Comparison of ENCODE assay signal across 20 cellular contexts in the genomic region with DNA sequence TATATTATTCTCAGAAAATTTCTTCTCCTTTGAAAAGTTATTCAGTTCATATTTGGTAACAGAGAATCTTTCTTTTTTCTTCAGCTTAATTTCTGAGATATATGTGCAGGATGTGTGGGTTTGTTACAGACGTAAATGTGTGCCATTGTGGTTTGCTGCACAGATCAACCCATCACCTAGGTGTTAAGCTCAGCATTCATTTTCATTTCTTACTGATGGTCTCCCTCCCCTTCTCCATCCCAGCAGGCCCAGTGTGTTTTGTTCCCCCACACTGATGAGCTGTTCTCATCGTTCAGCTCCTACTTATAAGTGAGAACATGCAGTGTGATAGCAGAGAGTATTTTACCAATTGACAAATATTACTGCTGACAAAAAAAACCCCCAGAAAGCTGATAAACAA.
"Had no signal": no experiment of that assay in that cellular context is flagged by ENCODE, and none has a peak within 500 bp of the region (broad histone marks: within the 10 kb centered on the region; RNA-seq: fewer than 3 reads in every experiment).

No MANE protein-coding gene starts in this region.

- H3K4me1 ChIP-seq: SJCRH30 had no signal

- H3K4me3 ChIP-seq: MG63, SJCRH30 had no signal

- H3K27me3 ChIP-seq: MG63, SJCRH30 had no signal

- H3K27ac ChIP-seq: SJCRH30 had no signal

- ATAC-seq: Panc1, PC-3, Right ventricle myocardium inferior, SK-N-SH treated with all-trans-retinoic acid at 6 μM for 48 hours had no signal

- DNase-seq: Karpas-422; KG1; MG63; NCI-H1092; NCI-H1105 treated with DMSO at 0.1 percent for 48 hours; NCI-H1417 treated with DMSO at 0.1 percent for 48 hours; NCI-H146; NCI-H1694 treated with DMSO at 0.1 percent for 48 hours; NCI-H1930; NCI-H2081; NCI-H2107; NCI-H2227 treated with DMSO at 0.1 percent for 48 hours; NCI-H524; NK-92 treated with Interleukin-12 subunit alpha and Interleukin-12 subunit beta, amount 100 ng/mL, for 24 hours; PC-3; SHP77 treated with DMSO at 0.1 percent for 48 hours; SJCRH30 had no signal

- H3K36me3 ChIP-seq: MG63, SJCRH30 had no signal
